1 cellular context compared by ENCODE assay signal in the genomic region with DNA sequence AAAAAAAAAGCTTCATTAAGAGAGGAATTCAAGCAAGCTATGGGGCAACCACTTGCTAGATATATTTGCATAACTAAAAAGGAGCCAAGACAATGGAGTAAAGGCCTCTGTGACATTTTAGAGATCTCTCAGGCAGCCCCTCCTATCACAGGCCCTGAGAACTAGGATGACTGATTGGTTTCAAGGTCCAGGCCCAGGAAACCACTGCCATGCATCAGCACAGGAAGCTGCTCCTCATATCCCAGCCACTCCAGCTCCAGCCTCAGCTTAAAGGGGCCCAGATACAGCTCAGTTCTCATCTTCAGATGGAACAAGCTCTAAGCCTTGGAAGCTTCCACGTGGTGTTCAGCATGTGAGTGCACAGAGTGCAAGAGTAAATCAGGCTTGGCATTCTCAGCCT.
TF ChIP-seq lines count a peak whose summit lies in the region.

No MANE protein-coding gene starts in this region.

TF ChIP-seq in HepG2, 621 proteins besides CTCF, POLR2A, EP300 and RAD21:
- TF ChIP-seq, protein P1, sequence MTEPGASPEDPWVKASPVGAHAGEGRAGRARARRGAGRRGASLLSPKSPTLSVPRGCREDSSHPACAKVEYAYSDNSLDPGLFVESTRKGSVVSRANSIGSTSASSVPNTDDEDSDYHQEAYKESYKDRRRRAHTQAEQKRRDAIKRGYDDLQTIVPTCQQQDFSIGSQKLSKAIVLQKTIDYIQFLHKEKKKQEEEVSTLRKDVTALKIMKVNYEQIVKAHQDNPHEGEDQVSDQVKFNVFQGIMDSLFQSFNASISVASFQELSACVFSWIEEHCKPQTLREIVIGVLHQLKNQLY (CRISPR knock-in tag; IDR thresholded peaks at IDR 0.05) = no peak
- TF ChIP-seq MAFG (CRISPR knock-in tag; IDR thresholded peaks at IDR 0.05) = no peak
- TF ChIP-seq ZNF598 (CRISPR knock-in tag; IDR thresholded peaks at IDR 0.05; ENCODE audit: borderline replicate concordance) = no peak
- TF ChIP-seq, protein P2, sequence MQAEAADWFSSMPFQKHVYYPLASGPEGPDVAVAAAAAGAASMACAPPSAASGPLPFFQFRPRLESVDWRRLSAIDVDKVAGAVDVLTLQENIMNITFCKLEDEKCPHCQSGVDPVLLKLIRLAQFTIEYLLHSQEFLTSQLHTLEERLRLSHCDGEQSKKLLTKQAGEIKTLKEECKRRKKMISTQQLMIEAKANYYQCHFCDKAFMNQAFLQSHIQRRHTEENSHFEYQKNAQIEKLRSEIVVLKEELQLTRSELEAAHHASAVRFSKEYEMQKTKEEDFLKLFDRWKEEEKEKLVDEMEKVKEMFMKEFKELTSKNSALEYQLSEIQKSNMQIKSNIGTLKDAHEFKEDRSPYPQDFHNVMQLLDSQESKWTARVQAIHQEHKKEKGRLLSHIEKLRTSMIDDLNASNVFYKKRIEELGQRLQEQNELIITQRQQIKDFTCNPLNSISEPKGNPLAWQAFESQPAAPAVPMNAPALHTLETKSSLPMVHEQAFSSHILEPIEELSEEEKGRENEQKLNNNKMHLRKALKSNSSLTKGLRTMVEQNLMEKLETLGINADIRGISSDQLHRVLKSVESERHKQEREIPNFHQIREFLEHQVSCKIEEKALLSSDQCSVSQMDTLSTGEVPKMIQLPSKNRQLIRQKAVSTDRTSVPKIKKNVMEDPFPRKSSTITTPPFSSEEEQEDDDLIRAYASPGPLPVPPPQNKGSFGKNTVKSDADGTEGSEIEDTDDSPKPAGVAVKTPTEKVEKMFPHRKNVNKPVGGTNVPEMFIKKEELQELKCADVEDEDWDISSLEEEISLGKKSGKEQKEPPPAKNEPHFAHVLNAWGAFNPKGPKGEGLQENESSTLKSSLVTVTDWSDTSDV (CRISPR knock-in tag; IDR thresholded peaks at IDR 0.05) = no peak
- TF ChIP-seq, protein P3, sequence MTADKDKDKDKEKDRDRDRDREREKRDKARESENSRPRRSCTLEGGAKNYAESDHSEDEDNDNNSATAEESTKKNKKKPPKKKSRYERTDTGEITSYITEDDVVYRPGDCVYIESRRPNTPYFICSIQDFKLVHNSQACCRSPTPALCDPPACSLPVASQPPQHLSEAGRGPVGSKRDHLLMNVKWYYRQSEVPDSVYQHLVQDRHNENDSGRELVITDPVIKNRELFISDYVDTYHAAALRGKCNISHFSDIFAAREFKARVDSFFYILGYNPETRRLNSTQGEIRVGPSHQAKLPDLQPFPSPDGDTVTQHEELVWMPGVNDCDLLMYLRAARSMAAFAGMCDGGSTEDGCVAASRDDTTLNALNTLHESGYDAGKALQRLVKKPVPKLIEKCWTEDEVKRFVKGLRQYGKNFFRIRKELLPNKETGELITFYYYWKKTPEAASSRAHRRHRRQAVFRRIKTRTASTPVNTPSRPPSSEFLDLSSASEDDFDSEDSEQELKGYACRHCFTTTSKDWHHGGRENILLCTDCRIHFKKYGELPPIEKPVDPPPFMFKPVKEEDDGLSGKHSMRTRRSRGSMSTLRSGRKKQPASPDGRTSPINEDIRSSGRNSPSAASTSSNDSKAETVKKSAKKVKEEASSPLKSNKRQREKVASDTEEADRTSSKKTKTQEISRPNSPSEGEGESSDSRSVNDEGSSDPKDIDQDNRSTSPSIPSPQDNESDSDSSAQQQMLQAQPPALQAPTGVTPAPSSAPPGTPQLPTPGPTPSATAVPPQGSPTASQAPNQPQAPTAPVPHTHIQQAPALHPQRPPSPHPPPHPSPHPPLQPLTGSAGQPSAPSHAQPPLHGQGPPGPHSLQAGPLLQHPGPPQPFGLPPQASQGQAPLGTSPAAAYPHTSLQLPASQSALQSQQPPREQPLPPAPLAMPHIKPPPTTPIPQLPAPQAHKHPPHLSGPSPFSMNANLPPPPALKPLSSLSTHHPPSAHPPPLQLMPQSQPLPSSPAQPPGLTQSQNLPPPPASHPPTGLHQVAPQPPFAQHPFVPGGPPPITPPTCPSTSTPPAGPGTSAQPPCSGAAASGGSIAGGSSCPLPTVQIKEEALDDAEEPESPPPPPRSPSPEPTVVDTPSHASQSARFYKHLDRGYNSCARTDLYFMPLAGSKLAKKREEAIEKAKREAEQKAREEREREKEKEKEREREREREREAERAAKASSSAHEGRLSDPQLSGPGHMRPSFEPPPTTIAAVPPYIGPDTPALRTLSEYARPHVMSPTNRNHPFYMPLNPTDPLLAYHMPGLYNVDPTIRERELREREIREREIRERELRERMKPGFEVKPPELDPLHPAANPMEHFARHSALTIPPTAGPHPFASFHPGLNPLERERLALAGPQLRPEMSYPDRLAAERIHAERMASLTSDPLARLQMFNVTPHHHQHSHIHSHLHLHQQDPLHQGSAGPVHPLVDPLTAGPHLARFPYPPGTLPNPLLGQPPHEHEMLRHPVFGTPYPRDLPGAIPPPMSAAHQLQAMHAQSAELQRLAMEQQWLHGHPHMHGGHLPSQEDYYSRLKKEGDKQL (CRISPR knock-in tag; IDR thresholded peaks at IDR 0.05; ENCODE audit: low read depth) = no peak
- TF ChIP-seq, protein P4, sequence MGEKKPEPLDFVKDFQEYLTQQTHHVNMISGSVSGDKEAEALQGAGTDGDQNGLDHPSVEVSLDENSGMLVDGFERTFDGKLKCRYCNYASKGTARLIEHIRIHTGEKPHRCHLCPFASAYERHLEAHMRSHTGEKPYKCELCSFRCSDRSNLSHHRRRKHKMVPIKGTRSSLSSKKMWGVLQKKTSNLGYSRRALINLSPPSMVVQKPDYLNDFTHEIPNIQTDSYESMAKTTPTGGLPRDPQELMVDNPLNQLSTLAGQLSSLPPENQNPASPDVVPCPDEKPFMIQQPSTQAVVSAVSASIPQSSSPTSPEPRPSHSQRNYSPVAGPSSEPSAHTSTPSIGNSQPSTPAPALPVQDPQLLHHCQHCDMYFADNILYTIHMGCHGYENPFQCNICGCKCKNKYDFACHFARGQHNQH (CRISPR knock-in tag; IDR thresholded peaks at IDR 0.05) = no peak
- no peak for TF ChIP-seq BHLHE40 (IDR thresholded peaks at IDR 0.05; ENCODE audit: low read length)
